Comparison of ENCODE assay signal across 7 cellular contexts in genomic region chr18:51668101-51668500, GRCh38.
DNase-seq lines count a peak whose midpoint lies in the region; ATAC-seq and TF ChIP-seq lines count a peak whose summit lies in the region.

No MANE protein-coding gene starts in this region.

- TF ChIP-seq POLR2A in HCT116 (IDR thresholded peaks at IDR 0.05; ENCODE audit: borderline replicate concordance, extremely low read depth, insufficient read depth, insufficient read length) (no peak), right lobe of liver (IDR thresholded peaks at IDR 0.05) (no peak)

- no peak overlapping the region for H3K4me3 Mint-ChIP-seq in chondrocyte (ENCODE audit: unreplicated experiment)
- no peak overlapping the region for H3K4me3 Mint-ChIP-seq in stimulated activated naive B cell treated with anti-CD40 and anti-IgM and Interleukin-4, amounts not matched to agents 10 μg/mL and 1 μg/mL and 100 μg/mL, for 72 hours

- H2AFZ ChIP-seq in HCT116 (ENCODE audit: low read depth, low read length, poor library complexity, severe bottlenecking) (no peak overlapping the region), SK-N-SH (ENCODE audit: low read depth) (no peak overlapping the region)

- no peaks in the 10 kb centered on the region for H3K79me2 ChIP-seq in HCT116 (ENCODE audit: insufficient read depth, low read length)
- H3K79me2 ChIP-seq in SK-N-SH (ENCODE audit: insufficient read depth), result no peaks in the 10 kb centered on the region

- no peaks in the 10 kb centered on the region for H3K9me3 ChIP-seq in HCT116 (ENCODE audit: control insufficient read depth in 1 of 2, insufficient read depth in 1 of 2, low read depth in 1 of 2, low read length in 2 of 2)
- no peaks in the 10 kb centered on the region for H3K9me3 ChIP-seq in SK-N-SH
- no peaks in the 10 kb centered on the region for H3K9me3 ChIP-seq in right lobe of liver

- BruUV-seq in HCT116 (replicated peaks; lab: Mats Ljungman, UMichigan), result no TSS peak

- H3K4me1 ChIP-seq in HCT116 (ENCODE audit: control insufficient read depth in 1 of 2, insufficient read depth in 2 of 2, low read length in 2 of 2), result no peaks in the 10 kb centered on the region
- H3K4me1 ChIP-seq in SK-N-SH (ENCODE audit: control insufficient read depth in 1 of 2, insufficient read depth in 2 of 2, low read depth in 1 of 2, low read length in 1 of 2), result peaks cover 0 to 17% of the 10 kb centered on the region in 2 experiments; a peak in 2 of 4 replicates
- H3K4me1 ChIP-seq in right lobe of liver, result no peaks in the 10 kb centered on the region

- H3K4me2 ChIP-seq in HCT116 (ENCODE audit: low read length) (no peak overlapping the region), SK-N-SH (peak overlapping the region; percentile 52; the same call in 1 of the 2 replicates)

- H3K36me3 ChIP-seq in HCT116 (ENCODE audit: control insufficient read depth in 1 of 2, insufficient read depth in 2 of 2, low read length in 2 of 2) (no peaks in the 10 kb centered on the region), SK-N-SH (replicated peaks in 1 of 2; ENCODE audit: control insufficient read depth in 1 of 2, insufficient read depth in 2 of 2, low read length in 1 of 2) (no peaks in the 10 kb centered on the region), right lobe of liver (no peaks in the 10 kb centered on the region)

- POLR2A ChIA-PET in HCT116 (lab: Charles Lee), result no interaction called here
- POLR2A ChIA-PET in SK-N-SH (lab: Yijun Ruan, JAX), result no interaction called here

- intact Hi-C loops in HCT116 (cut with micrococcal nuclease), result loop anchor here (5.0 to 10.0 kb wide), 2 partner anchors 556 to 1717 kb away; no protein-coding TSS in a partner anchor
- intact Hi-C loops in right lobe of liver (cut with DNase I), result loop anchor here in 1 of 2 donors (10.0 kb wide), 1 partner anchor 617 kb away; no protein-coding TSS in a partner anchor

- DNase-seq in HCT116 (ENCODE audit: low read depth, low spot score), result peak; percentile 8
- DNase-seq in NCI-H1092 (lab: John Stamatoyannopoulos, UW), result peak; percentile 83
- DNase-seq in SK-N-SH, result peak; percentile 65
- DNase-seq in chondrocyte (ENCODE audit: low spot score), result no peak
- peak in 2 of 3 donors; percentile 48 to 54 for DNase-seq in right lobe of liver
- DNase-seq in stimulated activated naive B cell treated with anti-CD40 and anti-IgM and Interleukin-4, amounts not matched to agents 10 μg/mL and 1 μg/mL and 100 μg/mL, for 72 hours, result peak; percentile 35

- H3K9ac ChIP-seq in HCT116 (ENCODE audit: low read length) (no peak overlapping the region), SK-N-SH (no peak overlapping the region)

- peak; percentile 80 for TF ChIP-seq CTCF in GM12873 (IDR thresholded peaks at IDR 0.05; ENCODE audit: insufficient read depth, low read depth, low read length, missing control alignments)
- TF ChIP-seq CTCF in HCT116 (IDR thresholded peaks at IDR 0.05 in 2 of 3, conservative IDR thresholded peaks at IDR 0.05 in 1 of 3; ENCODE audit: borderline replicate concordance in 1 of 3, insufficient read depth in 1 of 3, low read depth in 2 of 3, low read length in 2 of 3), result peak; percentile 7 to 72 (median 58); a peak in 4 of 6 replicates
- TF ChIP-seq CTCF in SK-N-SH (IDR thresholded peaks at IDR 0.05), result peak; percentile 86
- peak; percentile 85 for TF ChIP-seq CTCF in chondrocyte (IDR thresholded peaks at IDR 0.05)
- TF ChIP-seq CTCF in right lobe of liver (IDR thresholded peaks at IDR 0.05), result peak; percentile 73 to 87 (median 78)

- H3K4me3 ChIP-seq in HCT116 (replicated peaks in 1 of 2; ENCODE audit: low read depth in 1 of 2, low read length in 2 of 2), result no peak overlapping the region
- H3K4me3 ChIP-seq in SK-N-SH (ENCODE audit: low read depth in 2 of 2, low read length in 1 of 2), result peak overlapping the region in 1 of 2 experiments; percentile 19; a peak in 1 of 4 replicates
- no peak overlapping the region for H3K4me3 ChIP-seq in right lobe of liver

- RAD21 ChIA-PET in HCT116 (lab: Charles Lee; ENCODE audit: low non-redundant PET in 1 of 2, low total read pairs in 2 of 2, uncharacterized antibody in 2 of 2, unreplicated experiment in 2 of 2), result no interaction called here

- peaks cover 3% of the 10 kb centered on the region for H3K36me3 Mint-ChIP-seq in chondrocyte (ENCODE audit: low read depth)
- H3K36me3 Mint-ChIP-seq in stimulated activated naive B cell treated with anti-CD40 and anti-IgM and Interleukin-4, amounts not matched to agents 10 μg/mL and 1 μg/mL and 100 μg/mL, for 72 hours, result no peaks in the 10 kb centered on the region

- H3K27ac ChIP-seq in HCT116 (ENCODE audit: low read depth, low read length) (no peak overlapping the region), SK-N-SH (ENCODE audit: low read depth in 2 of 2, low read length in 1 of 2) (no peak overlapping the region), right lobe of liver (no peak overlapping the region)

- CTCF ChIA-PET in HCT116 (lab: Charles Lee), result interaction anchor here (0.6 to 0.9 kb wide), 3 partner anchors 10 to 558 kb away, joined by 3 to 4 read pairs (median 3); no protein-coding TSS in a partner anchor
- CTCF ChIA-PET in SK-N-SH (lab: Yijun Ruan, JAX), result interaction anchor here (0.6 to 3.6 kb wide), 34 partner anchors 9 to 1714 kb away, joined by 3 to 34 read pairs (median 3); partner anchors contain the start of gene DCC

- H3F3A ChIP-seq in SK-N-SH (replicated peaks; ENCODE audit: insufficient read depth), result no peaks in the 10 kb centered on the region

- H4K20me1 ChIP-seq in HCT116 (ENCODE audit: insufficient read depth) (no peaks in the 10 kb centered on the region), SK-N-SH (ENCODE audit: insufficient read depth) (no peaks in the 10 kb centered on the region)

- 7% methylated on average over 10 of the region's 10 CpGs for WGBS in SK-N-SH (ENCODE audit: low lambda C conversion rate)
- 6% methylated on average over 8 of the region's 10 CpGs for WGBS in right lobe of liver (ENCODE audit: insufficient coverage, low coverage, low lambda C conversion rate, missing lambda C conversion rate)

- H3K27ac Mint-ChIP-seq in chondrocyte (ENCODE audit: unreplicated experiment), result no peak overlapping the region
- H3K27ac Mint-ChIP-seq in stimulated activated naive B cell treated with anti-CD40 and anti-IgM and Interleukin-4, amounts not matched to agents 10 μg/mL and 1 μg/mL and 100 μg/mL, for 72 hours, result no peak overlapping the region

- H3K9me3 Mint-ChIP-seq in chondrocyte (ENCODE audit: low read depth), result peaks cover 12% of the 10 kb centered on the region
- no peaks in the 10 kb centered on the region for H3K9me3 Mint-ChIP-seq in stimulated activated naive B cell treated with anti-CD40 and anti-IgM and Interleukin-4, amounts not matched to agents 10 μg/mL and 1 μg/mL and 100 μg/mL, for 72 hours

- TF ChIP-seq EP300 in SK-N-SH (IDR thresholded peaks at IDR 0.05; ENCODE audit: borderline replicate concordance in 1 of 2, low read depth in 1 of 2, low read length in 1 of 2), result no peak

- peaks cover 32% of the 10 kb centered on the region for H3K27me3 Mint-ChIP-seq in chondrocyte (ENCODE audit: low read depth)
- H3K27me3 Mint-ChIP-seq in stimulated activated naive B cell treated with anti-CD40 and anti-IgM and Interleukin-4, amounts not matched to agents 10 μg/mL and 1 μg/mL and 100 μg/mL, for 72 hours, result peaks cover 29 to 32% of the 10 kb centered on the region in 2 donors

- ATAC-seq in HCT116 (peak; percentile 54), right lobe of liver (peak; percentile 75 to 83 (median 79))
- ATAC-seq in stimulated activated naive B cell treated with anti-CD40 and anti-IgM and Interleukin-4, amounts not matched to agents 10 μg/mL and 1 μg/mL and 100 μg/mL, for 72 hours (replicated peaks), result peak; percentile 52 to 57

- H3K9me2 ChIP-seq in HCT116 (ENCODE audit: insufficient read depth) (no peaks in the 10 kb centered on the region), SK-N-SH (no peaks in the 10 kb centered on the region)

- H3K4me1 Mint-ChIP-seq in chondrocyte (ENCODE audit: low read depth), result peaks cover 8% of the 10 kb centered on the region
- H3K4me1 Mint-ChIP-seq in stimulated activated naive B cell treated with anti-CD40 and anti-IgM and Interleukin-4, amounts not matched to agents 10 μg/mL and 1 μg/mL and 100 μg/mL, for 72 hours, result peaks cover 0 to 3% of the 10 kb centered on the region in 2 donors

- TF ChIP-seq RAD21 in HCT116 (IDR thresholded peaks at IDR 0.05; ENCODE audit: low read depth) (peak; percentile 54), SK-N-SH (IDR thresholded peaks at IDR 0.05; ENCODE audit: low read length) (peak; percentile 90)

- no peaks in the 10 kb centered on the region for H3K27me3 ChIP-seq in HCT116 (ENCODE audit: insufficient read depth, low read length)
- no peaks in the 10 kb centered on the region for H3K27me3 ChIP-seq in SK-N-SH (ENCODE audit: insufficient read depth)
- H3K27me3 ChIP-seq in right lobe of liver, result no peaks in the 10 kb centered on the region

TF ChIP-seq in HCT116, 20 proteins besides CTCF, POLR2A, EP300 and RAD21 (continues in another document):
- TF ChIP-seq YY1 (IDR thresholded peaks at IDR 0.05; ENCODE audit: extremely low read depth, insufficient replicate concordance, low read depth, low read length) (no peak), EZH2 (IDR thresholded peaks at IDR 0.05) (no peak), FOSL1 (IDR thresholded peaks at IDR 0.05; ENCODE audit: low read depth) (no peak), ATF3 (IDR thresholded peaks at IDR 0.05) (no peak), CEBPB (IDR thresholded peaks at IDR 0.05; ENCODE audit: low read depth) (no peak), TCF7L2 (IDR thresholded peaks at IDR 0.05; ENCODE audit: borderline replicate concordance, extremely low read depth, insufficient read depth, insufficient read length) (no peak), ELF1 (IDR thresholded peaks at IDR 0.05; ENCODE audit: borderline replicate concordance, low read depth) (no peak)

TF ChIP-seq in SK-N-SH, 30 proteins besides CTCF, POLR2A, EP300 and RAD21 (continues in another document):
- TF ChIP-seq USF1 (IDR thresholded peaks at IDR 0.05; ENCODE audit: borderline replicate concordance, low read depth) (no peak), JUND (IDR thresholded peaks at IDR 0.05) (no peak), FOXM1 (IDR thresholded peaks at IDR 0.05; ENCODE audit: low read depth) (no peak), TAF1 (IDR thresholded peaks at IDR 0.05; ENCODE audit: borderline replicate concordance, low read depth, low read length) (no peak), FOSL2 (IDR thresholded peaks at IDR 0.05; ENCODE audit: borderline replicate concordance, low read depth) (no peak), SMC3 (IDR thresholded peaks at IDR 0.05; ENCODE audit: low read depth, low read length) (peak; percentile 81)
